ENCODE assay signal across 4 cellular contexts in the genomic region with DNA sequence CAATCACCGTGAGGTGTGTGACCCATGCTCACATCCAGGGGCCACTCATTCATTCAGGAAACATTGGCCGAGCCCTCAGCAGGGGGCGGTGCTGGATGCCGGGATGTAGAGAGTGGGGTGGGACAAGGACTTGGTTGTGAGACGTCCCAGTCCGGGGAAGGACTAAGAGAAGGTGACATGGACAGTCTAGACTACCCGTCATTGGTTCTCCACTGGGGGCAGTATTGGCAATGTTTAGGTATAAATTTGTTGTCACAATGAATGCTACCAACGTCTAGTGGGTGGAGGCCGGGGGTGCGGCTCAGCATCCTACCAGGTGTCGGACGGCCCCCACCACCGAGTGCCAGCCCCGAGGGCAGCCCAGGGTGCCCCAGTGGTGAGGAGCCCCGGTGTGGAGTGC.
DNase-seq lines count a peak whose midpoint lies in the region; ATAC-seq, FAIRE-seq and TF ChIP-seq lines count a peak whose summit lies in the region.
"Not testable (repeated sequence)": the region's sequence is repeated elsewhere in the genome, so short reads cannot be mapped to it uniquely, and the experiment has no call there.

No MANE protein-coding gene starts in this region.

- intact Hi-C loops in K562 (cut with micrococcal nuclease) = not testable (repeated sequence)

- not testable (repeated sequence) for H3F3A ChIP-seq in GM23338 (replicated peaks; ENCODE audit: low read depth)

- not testable (repeated sequence) for H3K36me3 ChIP-seq in GM23338 (ENCODE audit: insufficient read depth); K562 (ENCODE audit: control insufficient read depth, insufficient read depth, low read length)

- not testable (repeated sequence) for TF ChIP-seq CTCF in GM23338 (conservative IDR thresholded peaks at IDR 0.05; ENCODE audit: low read depth in 2 of 2); WTC11 (IDR thresholded peaks at IDR 0.05); K562 (IDR thresholded peaks at IDR 0.05 in 2 of 3, conservative IDR thresholded peaks at IDR 0.05 in 1 of 3; ENCODE audit: insufficient read depth in 2 of 3, low read depth in 1 of 3, low read length in 3 of 3)

- H3K27me3 ChIP-seq in GM23338 (ENCODE audit: insufficient read depth); K562 (ENCODE audit: control insufficient read depth in 2 of 2, insufficient read depth in 2 of 2, low read length in 2 of 2): not testable (repeated sequence)

- in situ Hi-C loops in K562 (cut with MboI) = not testable (repeated sequence)

- not testable (repeated sequence) for H3K36me3 Mint-ChIP-seq in GM23338 (ENCODE audit: low read depth); WTC11

- WGBS in K562 (ENCODE audit: insufficient coverage, low coverage, missing lambda C conversion rate) = 20% methylated on average over 1 of the region's 15 CpGs

- not testable (repeated sequence) for H3K9ac ChIP-seq in K562 (ENCODE audit: insufficient read depth in 1 of 2, low read depth in 2 of 2, low read length in 2 of 2)

- not testable (repeated sequence) for H4K20me1 ChIP-seq in GM23338 (replicated peaks; ENCODE audit: insufficient read depth); K562 (replicated peaks; ENCODE audit: control insufficient read depth, insufficient read depth, low read length)

- H3K9me1 ChIP-seq in K562 (ENCODE audit: control insufficient read depth, insufficient read depth, low read length) = not testable (repeated sequence)

- BruUV-seq in K562 (replicated peaks; lab: Mats Ljungman, UMichigan) = not testable (repeated sequence)

- not testable (repeated sequence) for TF ChIP-seq RAD21 in K562 (CRISPR knock-in tag; conservative IDR thresholded peaks at IDR 0.05 in 1 of 2, IDR thresholded peaks at IDR 0.05 in 1 of 2)

- CTCF ChIA-PET in WTC11 (lab: Charles Lee); K562 (lab: Yijun Ruan, JAX; ENCODE audit: low intra/inter-chr PET ratio): not testable (repeated sequence)

- not testable (repeated sequence) for H3K4me2 ChIP-seq in GM23338; K562 (ENCODE audit: insufficient read depth, low read length)

- not testable (repeated sequence) for H3K4me3 Mint-ChIP-seq in GM23338, WTC11

- H3K4me1 Mint-ChIP-seq in GM23338, WTC11: not testable (repeated sequence)

- POLR2A ChIA-PET in WTC11 (lab: Charles Lee); K562 (lab: Yijun Ruan, JAX): not testable (repeated sequence)

- ATAC-seq in GM23338 (peak; percentile 68), HG02885 (IDR thresholded peaks at IDR 0.05; ENCODE audit: poor library complexity, unreplicated experiment) (peak; percentile 50), WTC11 (peak; percentile 67), K562 (peak; percentile 76)

- not testable (repeated sequence) for H3K9me3 ChIP-seq in K562 (replicated peaks; ENCODE audit: control insufficient read depth, insufficient read depth, low read depth, low read length)

- not testable (repeated sequence) for H3K27ac Mint-ChIP-seq in GM23338, WTC11

- not testable (repeated sequence) for H3K9me2 ChIP-seq in GM23338 (ENCODE audit: insufficient read depth)

- not testable (repeated sequence) for FAIRE-seq in K562 (lab: Jason Lieb, UNC)

- not testable (repeated sequence) for DNase-seq in GM23338 (ENCODE audit: low spot score); WTC11 (ENCODE audit: low spot score); K562 (ENCODE audit: extremely low read depth in 1 of 4, low spot score in 3 of 4)

- H3K4me1 ChIP-seq in GM23338 (ENCODE audit: insufficient read depth); K562 (replicated peaks in 1 of 2; ENCODE audit: control insufficient read depth in 2 of 2, insufficient read depth in 2 of 2, low read length in 2 of 2): not testable (repeated sequence)

- H3K4me3 ChIP-seq in GM23338, K562: not testable (repeated sequence)

- not testable (repeated sequence) for TF ChIP-seq POLR2A in K562 (conservative IDR thresholded peaks at IDR 0.05)

- not testable (repeated sequence) for H3K27ac ChIP-seq in GM23338 (ENCODE audit: low read depth); K562 (ENCODE audit: extremely low read depth, low read depth, low read length)

- not testable (repeated sequence) for H3K27me3 Mint-ChIP-seq in GM23338 (ENCODE audit: insufficient read depth, low read depth, poor library complexity); WTC11 (ENCODE audit: low read depth)

- not testable (repeated sequence) for H3K79me2 ChIP-seq in GM23338 (replicated peaks; ENCODE audit: insufficient read depth); K562 (ENCODE audit: control insufficient read depth, insufficient read depth, low read length)

- H3K9me3 Mint-ChIP-seq in GM23338, WTC11: not testable (repeated sequence)

- H2AFZ ChIP-seq in GM23338; K562 (ENCODE audit: low read depth, low read length): not testable (repeated sequence)

- TF ChIP-seq EP300 in K562 (IDR thresholded peaks at IDR 0.05; ENCODE audit: low read length) = not testable (repeated sequence)
